8 cellular contexts compared by ENCODE assay signal in genomic region chr5:95631991-95632675, GRCh38. TPM values are rescaled to one million over a fixed set of nuclear protein-coding genes. Genes with fewer than 3 reads are reported as not detected.
DNase-seq lines count a peak whose midpoint lies in the region; ATAC-seq and TF ChIP-seq lines count a peak whose summit lies in the region.

No MANE protein-coding gene starts in this region.

- peaks cover 30% of the 10 kb centered on the region for H3K36me3 Mint-ChIP-seq in WTC11
- H3K36me3 Mint-ChIP-seq in chondrocyte (ENCODE audit: low read depth) = no peaks in the 10 kb centered on the region

- TF ChIP-seq CTCF in heart right ventricle (IDR thresholded peaks at IDR 0.05) (no peak), WTC11 (IDR thresholded peaks at IDR 0.05) (no peak), chondrocyte (IDR thresholded peaks at IDR 0.05) (no peak)

- POLR2A ChIA-PET in WTC11 (lab: Charles Lee) = no interaction called here

- DNase-seq in heart right ventricle (no peak), cardiac septum (ENCODE audit: low spot score) (no peak), WTC11 (ENCODE audit: low spot score) (no peak), chondrocyte (ENCODE audit: low spot score) (no peak), DMS114 treated with DMSO at 0.1 percent for 48 hours (lab: John Stamatoyannopoulos, UW; ENCODE audit: unreplicated experiment) (no peak), anterior cingulate cortex (lab: John Stamatoyannopoulos, UW) (no peak)
- DNase-seq in stimulated activated CD4-positive, alpha-beta T cell treated with anti-CD3 and anti-CD28 coated beads, Interleukin-15, amount 100 ng/mL, for 24 hours = peak; percentile 75

- ATAC-seq in heart right ventricle (peak in 6 of 8 donors; percentile 19 to 81 (median 46)), HG03354 (IDR thresholded peaks at IDR 0.05; ENCODE audit: poor library complexity, severe bottlenecking, unreplicated experiment) (peak; percentile 99), WTC11 (peak; percentile 34; the same call in 1 of the 2 replicates)

- no peak overlapping the region for H3K4me3 ChIP-seq in heart right ventricle

- H3K9me3 Mint-ChIP-seq in WTC11 = peaks cover 44% of the 10 kb centered on the region
- peaks cover 2% of the 10 kb centered on the region for H3K9me3 Mint-ChIP-seq in chondrocyte (ENCODE audit: low read depth)

- H3K9me3 ChIP-seq in heart right ventricle = no peaks in the 10 kb centered on the region

- H3K4me3 Mint-ChIP-seq in WTC11 = no peak overlapping the region
- H3K4me3 Mint-ChIP-seq in chondrocyte (ENCODE audit: unreplicated experiment) = no peak overlapping the region

- CTCF ChIA-PET in WTC11 (lab: Charles Lee) = no interaction called here

- no peak overlapping the region for H3K27ac Mint-ChIP-seq in WTC11
- H3K27ac Mint-ChIP-seq in chondrocyte (ENCODE audit: unreplicated experiment) = peak overlapping the region; percentile 88

- H3K27me3 Mint-ChIP-seq in WTC11 (ENCODE audit: low read depth) (no peaks in the 10 kb centered on the region; the same call in 1 of the 2 replicates), chondrocyte (ENCODE audit: low read depth) (no peaks in the 10 kb centered on the region)

- intact Hi-C loops in heart right ventricle (cut with DNase I) = no loop called here
- intact Hi-C loops in cardiac septum (cut with DNase I) = no loop called here

- WGBS in heart right ventricle, 2 donors = 80 to 90% methylated on average over 4 of the region's 4 CpGs

- H3K27ac ChIP-seq in heart right ventricle = peak overlapping the region in 1 of 10 donors; percentile 63

- H3K4me1 ChIP-seq in heart right ventricle = peaks cover 0 to 31% (median 0%) of the 10 kb centered on the region in 9 donors

- H3K4me1 Mint-ChIP-seq in WTC11 (no peaks in the 10 kb centered on the region), chondrocyte (ENCODE audit: low read depth) (peaks cover 15% of the 10 kb centered on the region)

- no peaks in the 10 kb centered on the region for H3K36me3 ChIP-seq in heart right ventricle

- H3K27me3 ChIP-seq in heart right ventricle = peaks cover 0 to 1% (median 0%) of the 10 kb centered on the region in 7 donors

TF ChIP-seq in WTC11, 78 proteins besides CTCF, POLR2A, EP300 and RAD21:
- TF ChIP-seq RELA (CRISPR knock-in tag; IDR thresholded peaks at IDR 0.05; ENCODE audit: borderline replicate concordance) (no peak), ZNF232 (CRISPR knock-in tag; IDR thresholded peaks at IDR 0.05) (no peak), TCF7 (CRISPR knock-in tag; IDR thresholded peaks at IDR 0.05; ENCODE audit: low read depth) (no peak), GRHL2 (CRISPR knock-in tag; IDR thresholded peaks at IDR 0.05; ENCODE audit: insufficient replicate concordance, severe bottlenecking) (no peak), KAT7 (CRISPR knock-in tag; IDR thresholded peaks at IDR 0.05; ENCODE audit: borderline replicate concordance) (no peak), ATF6 (CRISPR knock-in tag; IDR thresholded peaks at IDR 0.05) (no peak)

RNA-seq across cellular contexts. Expression of gene GPR150, which starts 12.2 kb away (rescaled TPM):
- total RNA-seq in heart right ventricle (under 1 TPM in 2 of 10 donors, not detected in 8; 0.10 to 0.12 TPM), cardiac septum (not detected), WTC11 (2021) (0.09 to 0.13 TPM (median 0.11 TPM) in 3 replicates), chondrocyte (0.33 to 0.42 TPM in 2 of 3 replicates, not detected in the other)
- under 1 TPM; 0.01 to 0.15 TPM for polyA plus RNA-seq in heart right ventricle

RNA-seq across cellular contexts. Expression of gene RFESD, which starts 14.4 kb away (rescaled TPM):
- total RNA-seq in heart right ventricle (1 to 10 TPM; 2.4 to 5.3 (median 3.8) TPM), cardiac septum (2.7 TPM), WTC11 (2021) (2.7 to 5.7 TPM (median 4.5 TPM) in 3 replicates), chondrocyte (0.97 to 1.9 TPM (median 1.7 TPM) in 3 replicates)
- 1 to 10 TPM; 4.0 to 4.6 TPM for polyA plus RNA-seq in heart right ventricle

RNA-seq across cellular contexts. Expression of gene SPATA9, which starts 50.7 kb away (rescaled TPM):
- total RNA-seq in heart right ventricle = not detected
- under 1 TPM; 0.13 to 0.59 TPM for polyA plus RNA-seq in heart right ventricle
- total RNA-seq in cardiac septum = not detected
- total RNA-seq in WTC11 (2021) = not detected in 3 replicates
- 0.67 to 1.7 TPM (median 1.1 TPM) in 3 replicates for total RNA-seq in chondrocyte

Comparison
In these comparisons a context has a peak if more than half of its experiments do, and no peak if none do; other contexts are left out.
1. ATAC-seq: peak in every context shown above with its lines; median percentile 99 in HG03354; 46 in heart right ventricle; 34 in WTC11.